14 cellular contexts compared by ENCODE assay signal in genomic region chrX:10725071-10725470, GRCh38.
DNase-seq lines count a peak whose midpoint lies in the region; ATAC-seq, FAIRE-seq and TF ChIP-seq lines count a peak whose summit lies in the region.
"Had no signal": no experiment of that assay in that cellular context is flagged by ENCODE, and none has a peak within 500 bp of the region (broad histone marks: within the 10 kb centered on the region; RNA-seq: fewer than 3 reads in every experiment).

No MANE protein-coding gene starts in this region.

- H4K20me1 ChIP-seq in PC-9 (ENCODE audit: insufficient read depth): no peaks in the 10 kb centered on the region

- H3K36me3 Mint-ChIP-seq in Calu3 (ENCODE audit: insufficient read depth, unreplicated experiment) (no peaks in the 10 kb centered on the region), osteocyte (ENCODE audit: unreplicated experiment) (no peaks in the 10 kb centered on the region)
- H3K36me3 Mint-ChIP-seq in activated CD4-positive, alpha-beta memory T cell treated with anti-CD3 and anti-CD28 coated beads, Interleukin-2, amount 10 ng/mL, durations not matched to agents 7 days and 5 days (ENCODE audit: low read depth): no peaks in the 10 kb centered on the region
- H3K36me3 Mint-ChIP-seq: activated naive CD8-positive, alpha-beta T cell treated with anti-CD3 and anti-CD28 coated beads for 36 hours had no signal

- no peaks in the 10 kb centered on the region for H3K36me3 ChIP-seq in PC-9 (ENCODE audit: low read depth)
- H3K36me3 ChIP-seq: esophagus muscularis mucosa, stomach had no signal

- H3K27me3 ChIP-seq in PC-9 (ENCODE audit: insufficient read depth, low read depth) (no peaks in the 10 kb centered on the region), foreskin keratinocyte (no peaks in the 10 kb centered on the region)
- H3K27me3 ChIP-seq: esophagus muscularis mucosa had no signal

- H3K4me2 ChIP-seq in PC-9: no peak overlapping the region

- H3K27ac ChIP-seq in PC-9 (no peak overlapping the region), foreskin keratinocyte (no peak overlapping the region)
- H3K27ac ChIP-seq: esophagus muscularis mucosa, HL-60, stomach had no signal

- H3K9me3 ChIP-seq in PC-9 (ENCODE audit: insufficient read depth, low read depth): no peaks in the 10 kb centered on the region
- H3K9me3 ChIP-seq: esophagus muscularis mucosa, stomach had no signal

- no peaks in the 10 kb centered on the region for H3K9me3 Mint-ChIP-seq in Calu3 (ENCODE audit: low read depth, unreplicated experiment)
- no peaks in the 10 kb centered on the region for H3K9me3 Mint-ChIP-seq in activated CD4-positive, alpha-beta memory T cell treated with anti-CD3 and anti-CD28 coated beads, Interleukin-2, amount 10 ng/mL, durations not matched to agents 7 days and 5 days
- no peaks in the 10 kb centered on the region for H3K9me3 Mint-ChIP-seq in osteocyte (ENCODE audit: unreplicated experiment)
- H3K9me3 Mint-ChIP-seq: activated naive CD8-positive, alpha-beta T cell treated with anti-CD3 and anti-CD28 coated beads for 36 hours had no signal

- H3K27ac Mint-ChIP-seq in Calu3 (ENCODE audit: unreplicated experiment): no peak overlapping the region
- H3K27ac Mint-ChIP-seq in activated CD4-positive, alpha-beta memory T cell treated with anti-CD3 and anti-CD28 coated beads, Interleukin-2, amount 10 ng/mL, durations not matched to agents 7 days and 5 days: no peak overlapping the region
- H3K27ac Mint-ChIP-seq in osteocyte (ENCODE audit: unreplicated experiment): no peak overlapping the region
- H3K27ac Mint-ChIP-seq: activated naive CD8-positive, alpha-beta T cell treated with anti-CD3 and anti-CD28 coated beads for 36 hours had no signal

- ATAC-seq in foreskin keratinocyte: peak; percentile 25

- no peaks in the 10 kb centered on the region for H3K79me2 ChIP-seq in PC-9 (ENCODE audit: low read depth)

- no peaks in the 10 kb centered on the region for H3F3A ChIP-seq in PC-9 (ENCODE audit: insufficient read depth, low read depth)

- POLR2A ChIA-PET in PC-9 (lab: Charles Lee; ENCODE audit: unreplicated experiment): no interaction called here
- POLR2A ChIA-PET in activated CD4-positive, alpha-beta memory T cell treated with anti-CD3 and anti-CD28 coated beads, Interleukin-2, amount 10 ng/mL, durations not matched to agents 7 days and 5 days (lab: Charles Lee): no interaction called here

- intact Hi-C loops in Calu3 (cut with micrococcal nuclease; ENCODE audit: unreplicated experiment): loop anchor here (10.0 kb wide), 1 partner anchor 380 kb away; no protein-coding TSS in a partner anchor
- intact Hi-C loops in PC-9 (cut with micrococcal nuclease; ENCODE audit: unreplicated experiment): loop anchor here (1.0 kb wide), 1 partner anchor 375 kb away; no protein-coding TSS in a partner anchor

- H3K4me1 ChIP-seq in PC-9 (replicated peaks; ENCODE audit: insufficient read depth): no peaks in the 10 kb centered on the region
- no peaks in the 10 kb centered on the region for H3K4me1 ChIP-seq in foreskin keratinocyte
- H3K4me1 ChIP-seq: stomach had no signal

- H3K9me2 ChIP-seq in PC-9 (ENCODE audit: insufficient read depth): no peaks in the 10 kb centered on the region

- no TSS peak for BruUV-seq in Calu3 (replicated peaks; lab: Mats Ljungman, UMichigan)
- no TSS peak for BruUV-seq in PC-9 (replicated peaks; lab: Mats Ljungman, UMichigan)

- H3K27me3 Mint-ChIP-seq in Calu3 (ENCODE audit: unreplicated experiment) (no peaks in the 10 kb centered on the region), osteocyte (ENCODE audit: unreplicated experiment) (no peaks in the 10 kb centered on the region)
- no peaks in the 10 kb centered on the region for H3K27me3 Mint-ChIP-seq in activated CD4-positive, alpha-beta memory T cell treated with anti-CD3 and anti-CD28 coated beads, Interleukin-2, amount 10 ng/mL, durations not matched to agents 7 days and 5 days
- H3K27me3 Mint-ChIP-seq: activated naive CD8-positive, alpha-beta T cell treated with anti-CD3 and anti-CD28 coated beads for 36 hours had no signal

- no peak overlapping the region for H2AFZ ChIP-seq in PC-9

- CTCF ChIA-PET in Calu3 (lab: Charles Lee): interaction anchor here (0.7 to 0.9 kb wide), 2 partner anchors 376 to 535 kb away, joined by 4 read pairs; no protein-coding TSS in a partner anchor
- CTCF ChIA-PET in PC-9 (lab: Charles Lee): no interaction called here
- CTCF ChIA-PET in activated CD4-positive, alpha-beta memory T cell treated with anti-CD3 and anti-CD28 coated beads, Interleukin-2, amount 10 ng/mL, durations not matched to agents 7 days and 5 days (lab: Charles Lee): interaction anchor here (0.9 to 4.7 kb wide), 2 partner anchors 8 to 535 kb away, joined by 4 to 36 read pairs; no protein-coding TSS in a partner anchor

- H3K4me1 Mint-ChIP-seq in Calu3 (ENCODE audit: low read depth, unreplicated experiment): no peaks in the 10 kb centered on the region
- no peaks in the 10 kb centered on the region for H3K4me1 Mint-ChIP-seq in activated CD4-positive, alpha-beta memory T cell treated with anti-CD3 and anti-CD28 coated beads, Interleukin-2, amount 10 ng/mL, durations not matched to agents 7 days and 5 days
- H3K4me1 Mint-ChIP-seq in osteocyte (ENCODE audit: unreplicated experiment): peaks cover 8% of the 10 kb centered on the region
- H3K4me1 Mint-ChIP-seq: activated naive CD8-positive, alpha-beta T cell treated with anti-CD3 and anti-CD28 coated beads for 36 hours had no signal

- peak; percentile 15 for TF ChIP-seq CTCF in Calu3 (IDR thresholded peaks at IDR 0.05; ENCODE audit: unreplicated experiment)
- peak; percentile 57 for TF ChIP-seq CTCF in PC-9 (conservative IDR thresholded peaks at IDR 0.05)
- peak; percentile 58 for TF ChIP-seq CTCF in foreskin keratinocyte (conservative IDR thresholded peaks at IDR 0.05)
- TF ChIP-seq CTCF in osteocyte (IDR thresholded peaks at IDR 0.05): no peak

- DNase-seq in Calu3: no peak
- peak; percentile 4 for DNase-seq in GM19238 (ENCODE audit: insufficient read length, low spot score)
- DNase-seq in PC-9: no peak
- DNase-seq in foreskin keratinocyte: no peak
- DNase-seq in frontal cortex (ENCODE audit: low spot score in 2 of 2): no peak
- no peak for DNase-seq in AG20443 (ENCODE audit: low spot score)
- DNase-seq in activated CD4-positive, alpha-beta memory T cell treated with anti-CD3 and anti-CD28 coated beads, Interleukin-2, amount 10 ng/mL, durations not matched to agents 7 days and 5 days: no peak
- no peak for DNase-seq in osteocyte (ENCODE audit: extremely low spot score, unreplicated experiment)
- DNase-seq: activated CD4-positive, alpha-beta T cell treated with anti-CD3 and anti-CD28 coated beads for 4 hours; activated naive CD8-positive, alpha-beta T cell treated with anti-CD3 and anti-CD28 coated beads for 36 hours; stimulated activated CD4-positive, alpha-beta T cell treated with anti-CD3 and anti-CD28 coated beads, Interleukin-12 subunit alpha, Interleukin-12 subunit beta, amount 100 ng/mL, for 4 hours; stomach had no signal

- H3K4me3 ChIP-seq in PC-9: no peak overlapping the region
- H3K4me3 ChIP-seq: esophagus muscularis mucosa, stomach had no signal

- FAIRE-seq in frontal cortex (lab: Jason Lieb, UNC): no peak

- H3K4me3 Mint-ChIP-seq in Calu3 (ENCODE audit: low read depth, unreplicated experiment): no peak overlapping the region
- H3K4me3 Mint-ChIP-seq in activated CD4-positive, alpha-beta memory T cell treated with anti-CD3 and anti-CD28 coated beads, Interleukin-2, amount 10 ng/mL, durations not matched to agents 7 days and 5 days: no peak overlapping the region
- H3K4me3 Mint-ChIP-seq in osteocyte (ENCODE audit: unreplicated experiment): no peak overlapping the region
- H3K4me3 Mint-ChIP-seq: activated naive CD8-positive, alpha-beta T cell treated with anti-CD3 and anti-CD28 coated beads for 36 hours had no signal
